8 cellular contexts compared by ENCODE assay signal in genomic region chr4:112214397-112215264, GRCh38. TPM values are rescaled to one million over a fixed set of nuclear protein-coding genes. Genes with fewer than 3 reads are reported as not detected.
A peak's percentile ranks its signal among the peaks of the same experiment; 100 is the strongest.
DNase-seq lines count a peak whose midpoint lies in the region; ATAC-seq and TF ChIP-seq lines count a peak whose summit lies in the region.
"Had no signal": no experiment of that assay in that cellular context is flagged by ENCODE, and none has a peak within 500 bp of the region (broad histone marks: within the 10 kb centered on the region; RNA-seq: fewer than 3 reads in every experiment).

No MANE protein-coding gene starts in this region.

- H3K4me1 Mint-ChIP-seq in HFFc6 (ENCODE audit: low read depth) = peaks cover 22% of the 10 kb centered on the region
- H3K4me1 Mint-ChIP-seq in glutamatergic neuron (ENCODE audit: low read depth, unreplicated experiment) = no peaks in the 10 kb centered on the region

- H3K27me3 Mint-ChIP-seq in HFFc6 (ENCODE audit: insufficient read depth) (no peaks in the 10 kb centered on the region; the same call in 1 of the 2 replicates), glutamatergic neuron (ENCODE audit: unreplicated experiment) (no peaks in the 10 kb centered on the region)

- no peak overlapping the region for H3K27ac ChIP-seq in SK-N-MC
- H3K27ac ChIP-seq in aorta (ENCODE audit: low read depth in 1 of 2, low read length in 2 of 2) = no peak overlapping the region

- H3K9ac ChIP-seq in SK-N-MC (ENCODE audit: insufficient read length) = peak overlapping the region; percentile 4

- H3K9me3 ChIP-seq in SK-N-MC (ENCODE audit: low read depth, low read length) (no peaks in the 10 kb centered on the region), aorta (ENCODE audit: control insufficient read depth, low read length) (no peaks in the 10 kb centered on the region)

- no peaks in the 10 kb centered on the region for H3K4me1 ChIP-seq in aorta (ENCODE audit: control insufficient read depth in 1 of 2, insufficient read depth in 2 of 2, low read length in 2 of 2)

- H3K36me3 Mint-ChIP-seq in HFFc6 (ENCODE audit: low read depth) (no peaks in the 10 kb centered on the region), glutamatergic neuron (ENCODE audit: unreplicated experiment) (no peaks in the 10 kb centered on the region)

- H3K27ac Mint-ChIP-seq in HFFc6 (peak overlapping the region; percentile 42), glutamatergic neuron (ENCODE audit: unreplicated experiment) (no peak overlapping the region)
- H3K27ac Mint-ChIP-seq: T-helper 1 cell treated with Interleukin-12 subunit alpha and Interleukin-12 subunit beta and Interleukin-4 antibody, amounts not matched to agents 30 μg/mL and 1 μg/mL, for 36 hours had no signal

- H3K36me3 ChIP-seq in SK-N-MC (ENCODE audit: insufficient read depth, low read length) (no peaks in the 10 kb centered on the region), aorta (ENCODE audit: control insufficient read depth in 1 of 2, insufficient read depth in 2 of 2, low read length in 1 of 2) (no peaks in the 10 kb centered on the region)

- no peak overlapping the region for H3K4me3 ChIP-seq in SK-N-MC
- no peak overlapping the region for H3K4me3 ChIP-seq in aorta (ENCODE audit: low read length in 2 of 2)

- ATAC-seq in aorta (ENCODE audit: low FRiP score) (no peak), GM18520 (IDR thresholded peaks at IDR 0.05; ENCODE audit: unreplicated experiment) (no peak)

- H3K9me3 Mint-ChIP-seq in HFFc6 = no peaks in the 10 kb centered on the region
- H3K9me3 Mint-ChIP-seq in glutamatergic neuron (ENCODE audit: unreplicated experiment) = peaks cover 2% of the 10 kb centered on the region
- H3K9me3 Mint-ChIP-seq: T-helper 1 cell treated with Interleukin-12 subunit alpha and Interleukin-12 subunit beta and Interleukin-4 antibody, amounts not matched to agents 30 μg/mL and 1 μg/mL, for 36 hours had no signal

- no peaks in the 10 kb centered on the region for H3K27me3 ChIP-seq in aorta (ENCODE audit: control insufficient read depth in 1 of 2, insufficient read depth in 2 of 2, low read length in 1 of 2)

- peak; percentile 74 for TF ChIP-seq CTCF in HFFc6 (IDR thresholded peaks at IDR 0.05)
- TF ChIP-seq CTCF in glutamatergic neuron (IDR thresholded peaks at IDR 0.05; ENCODE audit: partially characterized antibody, unreplicated experiment) = peak; percentile 29

- intact Hi-C loops in aorta (cut with DNase I) = no loop called here

- peak overlapping the region; percentile 68 for H3K4me3 Mint-ChIP-seq in HFFc6
- no peak overlapping the region for H3K4me3 Mint-ChIP-seq in glutamatergic neuron (ENCODE audit: unreplicated experiment)
- H3K4me3 Mint-ChIP-seq: T-helper 1 cell treated with Interleukin-12 subunit alpha and Interleukin-12 subunit beta and Interleukin-4 antibody, amounts not matched to agents 30 μg/mL and 1 μg/mL, for 36 hours had no signal

- peak; percentile 7 for DNase-seq in DMS153 treated with DMSO at 0.1 percent for 48 hours (lab: John Stamatoyannopoulos, UW; ENCODE audit: unreplicated experiment)
- DNase-seq in HFFc6 = peak; percentile 19
- no peak for DNase-seq in SK-N-MC (ENCODE audit: low read depth, low spot score)
- no peak for DNase-seq in glutamatergic neuron
- no peak for DNase-seq in hippocampal formation (lab: John Stamatoyannopoulos, UW)
- no peak for DNase-seq in aorta

RNA-seq across cellular contexts. Expression of gene AP1AR, which starts 17.0 kb away (rescaled TPM):
- 10 to 100 TPM in 5 of 6 experiments, 1 to 10 TPM in 1; 8.7 to 15.6 (median 11.4) TPM for total RNA-seq in HFFc6 (2021; fragmentation: NEBNext Ultra II Directional; extraction: Animal tissue kit (Norgen Biotek cat#: 25700))
- 21.0 TPM for total RNA-seq in glutamatergic neuron (ENCODE audit: unreplicated experiment)
- total RNA-seq in aorta = 10 to 100 TPM; 12.9 to 17.9 TPM
- 10 to 100 TPM in 1 of 2 donors, 1 to 10 TPM in 1; 9.4 to 15.3 TPM for polyA plus RNA-seq in aorta

Comparison
In these comparisons a context has a peak if more than half of its experiments do, and no peak if none do; other contexts are left out.
1. DNase-seq: peak in DMS153 treated with DMSO at 0.1 percent for 48 hours (single experiment) and HFFc6 (single experiment); none in SK-N-MC (single experiment), glutamatergic neuron (single experiment), hippocampal formation (0 of 2) and aorta (0 of 2).